ENCODE assay signal across 1 cellular context in the genomic region with DNA sequence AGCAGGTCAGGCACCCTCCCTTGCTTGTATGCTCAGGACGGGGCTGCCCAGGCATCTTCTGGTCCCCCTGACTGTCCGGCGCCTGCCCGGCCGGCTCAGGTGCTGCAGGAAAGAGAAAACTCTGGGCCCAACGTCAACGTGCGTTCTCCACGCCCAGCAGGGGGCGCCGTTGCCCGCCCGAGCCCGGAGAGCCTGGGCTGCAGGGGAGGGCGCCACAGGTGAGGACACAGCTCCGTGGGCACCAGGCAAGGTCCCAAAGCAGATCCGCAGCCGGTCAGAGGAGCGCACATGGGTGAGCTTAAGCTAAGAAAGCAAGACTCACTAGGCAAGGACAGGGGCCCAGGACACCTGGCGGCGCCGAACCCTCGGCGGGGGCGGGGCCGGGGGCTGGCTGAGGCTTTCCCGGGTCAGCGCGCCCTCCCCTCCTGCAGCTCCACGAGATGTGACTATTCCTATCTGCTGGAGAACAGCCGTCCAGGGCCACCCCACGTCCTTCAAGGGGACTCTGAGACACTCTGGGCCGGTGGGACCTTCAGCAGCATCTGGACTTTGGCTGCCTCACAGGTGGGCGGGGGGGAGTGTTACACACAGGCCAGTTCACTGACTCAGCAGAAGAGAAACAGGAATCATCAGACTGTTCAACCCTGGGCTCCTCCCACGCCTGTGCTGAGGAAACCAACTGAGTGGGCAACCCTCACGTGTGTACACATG.
TF ChIP-seq lines count a peak whose summit lies in the region.

No MANE protein-coding gene starts in this region.

TF ChIP-seq in K562, 482 proteins besides CTCF, POLR2A, EP300 and RAD21 (continued from another document):
- TF ChIP-seq SMARCA4 (IDR thresholded peaks at IDR 0.05) (no peak), MAFG (tag; conservative IDR thresholded peaks at IDR 0.05) (peak; percentile 66), HNRNPUL1 (IDR thresholded peaks at IDR 0.05; ENCODE audit: low read length) (no peak), CC2D1A (IDR thresholded peaks at IDR 0.05) (peak; percentile 61), RBM17 (IDR thresholded peaks at IDR 0.05; ENCODE audit: borderline replicate concordance, low read depth, low read length) (no peak), CREM (IDR thresholded peaks at IDR 0.05; ENCODE audit: low read depth) (peak; percentile 68), ZNF24 (IDR thresholded peaks at IDR 0.05) (0 out of 2 replicates have a peak, but pooled peaks have one; percentile 12), HMGN3 (IDR thresholded peaks at IDR 0.05; ENCODE audit: borderline replicate concordance, extremely low read depth, insufficient read length, low read depth, low read length) (peak; percentile 76), CSDE1 (IDR thresholded peaks at IDR 0.05) (no peak), HDGF (IDR thresholded peaks at IDR 0.05) (0 out of 2 replicates have a peak, but pooled peaks have one; percentile 34), FIP1L1 (IDR thresholded peaks at IDR 0.05; ENCODE audit: low read depth, low read length, poor library complexity, severe bottlenecking) (peak; percentile 48), MAFK (IDR thresholded peaks at IDR 0.05; ENCODE audit: low read length) (peak; percentile 27; the same call in 1 of the 2 replicates), NBN (IDR thresholded peaks at IDR 0.05; ENCODE audit: low read depth) (no peak), ATF7 (IDR thresholded peaks at IDR 0.05) (peak; percentile 69; the same call in 1 of the 2 replicates), KDM5B (IDR thresholded peaks at IDR 0.05; ENCODE audit: insufficient replicate concordance, low read depth, low read length) (no peak), GABPB2 (CRISPR knock-in tag; conservative IDR thresholded peaks at IDR 0.05) (no peak)
- TF ChIP-seq, protein P1, sequence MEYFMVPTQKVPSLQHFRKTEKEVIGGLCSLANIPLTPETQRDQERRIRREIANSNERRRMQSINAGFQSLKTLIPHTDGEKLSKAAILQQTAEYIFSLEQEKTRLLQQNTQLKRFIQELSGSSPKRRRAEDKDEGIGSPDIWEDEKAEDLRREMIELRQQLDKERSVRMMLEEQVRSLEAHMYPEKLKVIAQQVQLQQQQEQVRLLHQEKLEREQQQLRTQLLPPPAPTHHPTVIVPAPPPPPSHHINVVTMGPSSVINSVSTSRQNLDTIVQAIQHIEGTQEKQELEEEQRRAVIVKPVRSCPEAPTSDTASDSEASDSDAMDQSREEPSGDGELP (CRISPR knock-in tag; IDR thresholded peaks at IDR 0.05; ENCODE audit: borderline replicate concordance), result peak; percentile 72; the same call in 1 of the 2 replicates
- TF ChIP-seq, protein P2, sequence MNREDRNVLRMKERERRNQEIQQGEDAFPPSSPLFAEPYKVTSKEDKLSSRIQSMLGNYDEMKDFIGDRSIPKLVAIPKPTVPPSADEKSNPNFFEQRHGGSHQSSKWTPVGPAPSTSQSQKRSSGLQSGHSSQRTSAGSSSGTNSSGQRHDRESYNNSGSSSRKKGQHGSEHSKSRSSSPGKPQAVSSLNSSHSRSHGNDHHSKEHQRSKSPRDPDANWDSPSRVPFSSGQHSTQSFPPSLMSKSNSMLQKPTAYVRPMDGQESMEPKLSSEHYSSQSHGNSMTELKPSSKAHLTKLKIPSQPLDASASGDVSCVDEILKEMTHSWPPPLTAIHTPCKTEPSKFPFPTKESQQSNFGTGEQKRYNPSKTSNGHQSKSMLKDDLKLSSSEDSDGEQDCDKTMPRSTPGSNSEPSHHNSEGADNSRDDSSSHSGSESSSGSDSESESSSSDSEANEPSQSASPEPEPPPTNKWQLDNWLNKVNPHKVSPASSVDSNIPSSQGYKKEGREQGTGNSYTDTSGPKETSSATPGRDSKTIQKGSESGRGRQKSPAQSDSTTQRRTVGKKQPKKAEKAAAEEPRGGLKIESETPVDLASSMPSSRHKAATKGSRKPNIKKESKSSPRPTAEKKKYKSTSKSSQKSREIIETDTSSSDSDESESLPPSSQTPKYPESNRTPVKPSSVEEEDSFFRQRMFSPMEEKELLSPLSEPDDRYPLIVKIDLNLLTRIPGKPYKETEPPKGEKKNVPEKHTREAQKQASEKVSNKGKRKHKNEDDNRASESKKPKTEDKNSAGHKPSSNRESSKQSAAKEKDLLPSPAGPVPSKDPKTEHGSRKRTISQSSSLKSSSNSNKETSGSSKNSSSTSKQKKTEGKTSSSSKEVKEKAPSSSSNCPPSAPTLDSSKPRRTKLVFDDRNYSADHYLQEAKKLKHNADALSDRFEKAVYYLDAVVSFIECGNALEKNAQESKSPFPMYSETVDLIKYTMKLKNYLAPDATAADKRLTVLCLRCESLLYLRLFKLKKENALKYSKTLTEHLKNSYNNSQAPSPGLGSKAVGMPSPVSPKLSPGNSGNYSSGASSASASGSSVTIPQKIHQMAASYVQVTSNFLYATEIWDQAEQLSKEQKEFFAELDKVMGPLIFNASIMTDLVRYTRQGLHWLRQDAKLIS (CRISPR knock-in tag; IDR thresholded peaks at IDR 0.05), result peak; percentile 78; the same call in 1 of the 2 replicates
- TF ChIP-seq, protein P3, sequence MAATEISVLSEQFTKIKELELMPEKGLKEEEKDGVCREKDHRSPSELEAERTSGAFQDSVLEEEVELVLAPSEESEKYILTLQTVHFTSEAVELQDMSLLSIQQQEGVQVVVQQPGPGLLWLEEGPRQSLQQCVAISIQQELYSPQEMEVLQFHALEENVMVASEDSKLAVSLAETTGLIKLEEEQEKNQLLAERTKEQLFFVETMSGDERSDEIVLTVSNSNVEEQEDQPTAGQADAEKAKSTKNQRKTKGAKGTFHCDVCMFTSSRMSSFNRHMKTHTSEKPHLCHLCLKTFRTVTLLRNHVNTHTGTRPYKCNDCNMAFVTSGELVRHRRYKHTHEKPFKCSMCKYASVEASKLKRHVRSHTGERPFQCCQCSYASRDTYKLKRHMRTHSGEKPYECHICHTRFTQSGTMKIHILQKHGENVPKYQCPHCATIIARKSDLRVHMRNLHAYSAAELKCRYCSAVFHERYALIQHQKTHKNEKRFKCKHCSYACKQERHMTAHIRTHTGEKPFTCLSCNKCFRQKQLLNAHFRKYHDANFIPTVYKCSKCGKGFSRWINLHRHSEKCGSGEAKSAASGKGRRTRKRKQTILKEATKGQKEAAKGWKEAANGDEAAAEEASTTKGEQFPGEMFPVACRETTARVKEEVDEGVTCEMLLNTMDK (IDR thresholded peaks at IDR 0.05; ENCODE audit: borderline replicate concordance, insufficient read depth, low read depth, low read length, poor library complexity, severe bottlenecking), result peak; percentile 89
